Comparison of ENCODE assay signal across 1 cellular context in genomic region chr2:233761040-233761769, GRCh38.
A peak's percentile ranks its signal among the peaks of the same experiment; 100 is the strongest.
TF ChIP-seq lines count a peak whose summit lies in the region.

No MANE protein-coding gene starts in this region.

TF ChIP-seq in SK-N-SH treated with all-trans-retinoic acid at 6 μM for 48 hours, 23 proteins besides CTCF, POLR2A, EP300 and RAD21 (continued from another document):
- 0 out of 2 replicates have a peak, but pooled peaks have one; percentile 21 for TF ChIP-seq PATZ1 (CRISPR knock-in tag; IDR thresholded peaks at IDR 0.05; ENCODE audit: borderline replicate concordance)
- TF ChIP-seq GLIS3 (CRISPR knock-in tag; IDR thresholded peaks at IDR 0.05): no peak
- no peak for TF ChIP-seq ZC3H10 (CRISPR knock-in tag; IDR thresholded peaks at IDR 0.05)
- TF ChIP-seq ESRRG (CRISPR knock-in tag; IDR thresholded peaks at IDR 0.05): no peak
- TF ChIP-seq TCF4 (CRISPR knock-in tag; IDR thresholded peaks at IDR 0.05; ENCODE audit: borderline replicate concordance): no peak
- no peak for TF ChIP-seq BACH2 (CRISPR knock-in tag; IDR thresholded peaks at IDR 0.05; ENCODE audit: borderline replicate concordance)
- no peak for TF ChIP-seq POU6F1 (CRISPR knock-in tag; IDR thresholded peaks at IDR 0.05; ENCODE audit: borderline replicate concordance, low read depth)
- no peak for TF ChIP-seq ZNF8 (CRISPR knock-in tag; IDR thresholded peaks at IDR 0.05)
- peak; percentile 47; the same call in 1 of the 2 replicates for TF ChIP-seq CREB5 (CRISPR knock-in tag; IDR thresholded peaks at IDR 0.05; ENCODE audit: low read depth)
- TF ChIP-seq ZNF565 (CRISPR knock-in tag; conservative IDR thresholded peaks at IDR 0.05; ENCODE audit: low read depth): no peak
- no peak for TF ChIP-seq TOX (CRISPR knock-in tag; IDR thresholded peaks at IDR 0.05; ENCODE audit: borderline replicate concordance)
- peak; percentile 18; the same call in 1 of the 2 replicates for TF ChIP-seq TSHZ2 (CRISPR knock-in tag; IDR thresholded peaks at IDR 0.05)
- peak; percentile 89 for TF ChIP-seq ISL1 (CRISPR knock-in tag; IDR thresholded peaks at IDR 0.05)
- 0 out of 2 replicates have a peak, but pooled peaks have one; percentile 64 for TF ChIP-seq CSDC2 (CRISPR knock-in tag; IDR thresholded peaks at IDR 0.05)
- no peak for TF ChIP-seq ZFP30 (CRISPR knock-in tag; IDR thresholded peaks at IDR 0.05)
- no peak for TF ChIP-seq ARNTL (CRISPR knock-in tag; IDR thresholded peaks at IDR 0.05; ENCODE audit: borderline replicate concordance, low read depth)
- TF ChIP-seq CSRNP3 (CRISPR knock-in tag; IDR thresholded peaks at IDR 0.05): no peak
- TF ChIP-seq PPARA (CRISPR knock-in tag; IDR thresholded peaks at IDR 0.05; ENCODE audit: borderline replicate concordance): no peak
- TF ChIP-seq ZNF70 (CRISPR knock-in tag; IDR thresholded peaks at IDR 0.05): no peak
- peak; percentile 47; the same call in 1 of the 2 replicates for TF ChIP-seq ZFP3 (CRISPR knock-in tag; IDR thresholded peaks at IDR 0.05)
- TF ChIP-seq RARB (CRISPR knock-in tag; IDR thresholded peaks at IDR 0.05): no peak
- peak; percentile 36; the same call in 1 of the 2 replicates for TF ChIP-seq SNAI2 (CRISPR knock-in tag; IDR thresholded peaks at IDR 0.05)
